19 cellular contexts compared by ENCODE assay signal in genomic region chr6:11492444-11493300, GRCh38. TPM values are rescaled to one million over a fixed set of nuclear protein-coding genes. Genes with fewer than 3 reads are reported as not detected.
DNase-seq lines count a peak whose midpoint lies in the region; ATAC-seq and TF ChIP-seq lines count a peak whose summit lies in the region.
"Had no signal": no experiment of that assay in that cellular context is flagged by ENCODE, and none has a peak within 500 bp of the region (broad histone marks: within the 10 kb centered on the region; RNA-seq: fewer than 3 reads in every experiment).

No MANE protein-coding gene starts in this region.

- DNase-seq in GM03348 (ENCODE audit: low spot score) (peak; percentile 63), HFF-Myc (ENCODE audit: extremely low read depth, low read depth) (peak; percentile 32), iris pigment epithelial cell (ENCODE audit: low read depth) (peak; percentile 45), left ventricle myocardium superior (no peak), NCI-H146 (lab: John Stamatoyannopoulos, UW) (no peak)
- DNase-seq in effector CD8-positive, alpha-beta T cell (lab: John Stamatoyannopoulos, UW) = no peak
- DNase-seq: aorta; DMS153; heart left ventricle; NCI-H1930; NCI-H526; RPMI8226; stimulated activated CD4-positive, alpha-beta T cell treated with anti-CD3 and anti-CD28 coated beads, Interleukin-2, amount 100 ng/mL, for 24 hours; substantia nigra had no signal

- H4K20me1 ChIP-seq in OCI-LY3 (ENCODE audit: insufficient read depth, low read length) = no peaks in the 10 kb centered on the region

- intact Hi-C loops in left ventricle myocardium superior (cut with micrococcal nuclease) = no loop called here

- peak overlapping the region; percentile 23 for H3K9ac ChIP-seq in OCI-LY3 (ENCODE audit: low read length)

- ATAC-seq in left ventricle myocardium superior (no peak), HG03196 (IDR thresholded peaks at IDR 0.05; ENCODE audit: unreplicated experiment) (no peak)
- ATAC-seq: heart left ventricle, WTC11 had no signal

- no peak for TF ChIP-seq CTCF in HFF-Myc (IDR thresholded peaks at IDR 0.05; ENCODE audit: low read depth, low read length, missing control alignments)
- no peak for TF ChIP-seq CTCF in OCI-LY3 (IDR thresholded peaks at IDR 0.05; ENCODE audit: low read depth, low read length)

- H3K27me3 ChIP-seq in OCI-LY3 (ENCODE audit: low read depth, low read length) = no peaks in the 10 kb centered on the region
- H3K27me3 ChIP-seq: heart left ventricle had no signal

- no peaks in the 10 kb centered on the region for H3K9me3 ChIP-seq in OCI-LY3 (ENCODE audit: insufficient read depth, low read length)
- H3K9me3 ChIP-seq: heart left ventricle had no signal

- no peak overlapping the region for H3K4me3 ChIP-seq in HFF-Myc (replicated peaks; ENCODE audit: low read depth, low read length)
- H3K4me3 ChIP-seq in OCI-LY3 (ENCODE audit: low read length) = no peak overlapping the region
- H3K4me3 ChIP-seq: coronary artery, heart left ventricle had no signal

- H3K79me2 ChIP-seq in OCI-LY3 (ENCODE audit: low read length) = no peaks in the 10 kb centered on the region

- H2AFZ ChIP-seq in OCI-LY3 (ENCODE audit: low read depth, low read length) = peak overlapping the region; percentile 27

- H3K4me2 ChIP-seq in OCI-LY3 (ENCODE audit: low read length) = peak overlapping the region; percentile 14

- peak overlapping the region; percentile 88 for H3K27ac ChIP-seq in OCI-LY3 (ENCODE audit: low read length)
- H3K27ac ChIP-seq: coronary artery, epithelial cell of prostate, heart left ventricle had no signal

- H3K4me1 ChIP-seq in OCI-LY3 (ENCODE audit: low read length) = peaks cover 60% of the 10 kb centered on the region

- no peaks in the 10 kb centered on the region for H3K36me3 ChIP-seq in OCI-LY3 (replicated peaks; ENCODE audit: low read depth, low read length)
- H3K36me3 ChIP-seq: heart left ventricle had no signal

RNA-seq across cellular contexts. Expression of gene TMEM170B, which starts 44.9 kb away (rescaled TPM):
- 5.4 TPM for total RNA-seq in left ventricle myocardium superior

Comparison
In these comparisons a context has a peak if more than half of its experiments do, and no peak if none do; other contexts are left out.
1. DNase-seq: peak in GM03348 (single experiment), HFF-Myc (single experiment) and iris pigment epithelial cell (single experiment); none in left ventricle myocardium superior (single experiment), NCI-H146 (single experiment) and effector CD8-positive, alpha-beta T cell (single experiment).